ENCODE assay signal across 22 cellular contexts in genomic region chr1:152303139-152303872, GRCh38. TPM values are rescaled to one million over a fixed set of nuclear protein-coding genes. Genes with fewer than 3 reads are reported as not detected.
"Had no signal": no experiment of that assay in that cellular context is flagged by ENCODE, and none has a peak within 500 bp of the region (broad histone marks: within the 10 kb centered on the region; RNA-seq: fewer than 3 reads in every experiment).

No MANE protein-coding gene starts in this region.

RNA-seq across cellular contexts. Expression of gene FLG, which starts 21.7 kb away (rescaled TPM):
- total RNA-seq: activated B cell treated with CpG ODN at 0.5 μM for 24 hours; activated CD4-positive, alpha-beta memory T cell treated with anti-CD3 and anti-CD28 coated beads for 36 hours; activated CD4-positive, alpha-beta T cell treated with anti-CD3 and anti-CD28 coated beads, Interleukin-2, amount 10 ng/mL, durations not matched to agents 24 days and 14 days; activated CD8-positive, alpha-beta memory T cell treated with anti-CD3 and anti-CD28 coated beads for 36 hours; activated CD8-positive, alpha-beta T cell treated with anti-CD3 and anti-CD28 coated beads for 36 hours; activated naive CD4-positive, alpha-beta T cell treated with anti-CD3 and anti-CD28 coated beads for 36 hours; activated naive CD4-positive, alpha-beta T cell treated with anti-CD3 and anti-CD28 coated beads, Interleukin-2, amount 50 U/mL, for 72 hours; activated naive CD8-positive, alpha-beta T cell treated with anti-CD3 and anti-CD28 coated beads for 36 hours; activated T-cell treated with anti-CD3 and anti-CD28 coated beads, Interleukin-2, amount 50 U/mL, for 4 hours; activated T-cell treated with anti-CD3 and anti-CD28 coated beads, Interleukin-2, amount 50 U/mL, for 72 hours; activated T-helper 1 cell treated with anti-CD3 and anti-CD28 coated beads, Interleukin-12 subunit alpha, Interleukin-12 subunit beta, Interleukin-2, Interleukin-4 antibody, amounts not matched to agents 30 ng/mL and 10 ng/mL and 1 ng/mL, durations not matched to agents 14 hours and 24 hours and 36 hours; activated T-helper 17 cell treated with anti-CD3 and anti-CD28 coated beads, Interleukin-2, amount 50 U/mL, for 72 hours; adrenal gland; body of pancreas; breast epithelium; T-cell; T-helper 1 cell treated with Interleukin-12 subunit alpha and Interleukin-12 subunit beta and Interleukin-4 antibody, amounts not matched to agents 30 ng/mL and 1 ng/mL, for 36 hours; T-helper 17 cell; T-helper 2 cell treated with Interferon-gamma antibody and Interleukin-4, amounts not matched to agents 100 ng/mL and 5 ng/mL, for 36 hours had no signal
- polyA plus RNA-seq: adrenal gland had no signal

RNA-seq across cellular contexts. Expression of gene FLG2, which starts 56.5 kb away (rescaled TPM):
- total RNA-seq: activated B cell treated with CpG ODN at 0.5 μM for 24 hours; activated CD4-positive, alpha-beta memory T cell treated with anti-CD3 and anti-CD28 coated beads for 36 hours; activated CD4-positive, alpha-beta T cell treated with anti-CD3 and anti-CD28 coated beads, Interleukin-2, amount 10 ng/mL, durations not matched to agents 24 days and 14 days; activated CD8-positive, alpha-beta memory T cell treated with anti-CD3 and anti-CD28 coated beads for 36 hours; activated CD8-positive, alpha-beta T cell treated with anti-CD3 and anti-CD28 coated beads for 36 hours; activated naive CD4-positive, alpha-beta T cell treated with anti-CD3 and anti-CD28 coated beads for 36 hours; activated naive CD4-positive, alpha-beta T cell treated with anti-CD3 and anti-CD28 coated beads, Interleukin-2, amount 50 U/mL, for 72 hours; activated naive CD8-positive, alpha-beta T cell treated with anti-CD3 and anti-CD28 coated beads for 36 hours; activated T-cell treated with anti-CD3 and anti-CD28 coated beads, Interleukin-2, amount 50 U/mL, for 4 hours; activated T-cell treated with anti-CD3 and anti-CD28 coated beads, Interleukin-2, amount 50 U/mL, for 72 hours; activated T-helper 1 cell treated with anti-CD3 and anti-CD28 coated beads, Interleukin-12 subunit alpha, Interleukin-12 subunit beta, Interleukin-2, Interleukin-4 antibody, amounts not matched to agents 30 ng/mL and 10 ng/mL and 1 ng/mL, durations not matched to agents 14 hours and 24 hours and 36 hours; activated T-helper 17 cell treated with anti-CD3 and anti-CD28 coated beads, Interleukin-2, amount 50 U/mL, for 72 hours; adrenal gland; aorta; astrocyte; body of pancreas; breast epithelium; cardiac septum; T-cell; T-helper 1 cell treated with Interleukin-12 subunit alpha and Interleukin-12 subunit beta and Interleukin-4 antibody, amounts not matched to agents 30 ng/mL and 1 ng/mL, for 36 hours; T-helper 17 cell; T-helper 2 cell treated with Interferon-gamma antibody and Interleukin-4, amounts not matched to agents 100 ng/mL and 5 ng/mL, for 36 hours had no signal
- polyA plus RNA-seq: adrenal gland, aorta had no signal
